33 cellular contexts compared by ENCODE assay signal in genomic region chr4:162787120-162787519, GRCh38.
"Had no signal": no experiment of that assay in that cellular context is flagged by ENCODE, and none has a peak within 500 bp of the region (broad histone marks: within the 10 kb centered on the region; RNA-seq: fewer than 3 reads in every experiment).

No MANE protein-coding gene starts in this region.

- H3K36me3 ChIP-seq: adrenal gland, ascending aorta, brain microvascular endothelial cell, breast epithelium, cardiac muscle cell had no signal

- H3K27ac ChIP-seq: adrenal gland, ascending aorta, body of pancreas, brain microvascular endothelial cell, breast epithelium, cardiac muscle cell had no signal

- H3K9me3 ChIP-seq: adrenal gland, ascending aorta, body of pancreas, breast epithelium had no signal

- H3K27me3 ChIP-seq: adrenal gland, ascending aorta, body of pancreas, brain microvascular endothelial cell, breast epithelium, cardiac muscle cell had no signal

- DNase-seq: activated effector memory CD4-positive, alpha-beta T cell treated with anti-CD3 and anti-CD28 coated beads, Interleukin-2, amount 50 U/mL, for 16 hours; activated effector memory CD4-positive, alpha-beta T cell treated with Interleukin-2 at 50 U/mL for 16 hours; activated gamma-delta T cell; activated gamma-delta T cell treated with Interleukin-2 at 50 U/mL for 16 hours; activated naive CD4-positive, alpha-beta T cell; activated naive CD4-positive, alpha-beta T cell treated with anti-CD3 and anti-CD28 coated beads for 36 hours; activated naive CD4-positive, alpha-beta T cell treated with anti-CD3 and anti-CD28 coated beads, Interleukin-2, amount 10 ng/mL, durations not matched to agents 7 days and 5 days; activated naive CD4-positive, alpha-beta T cell treated with anti-CD3 and anti-CD28 coated beads, Interleukin-2, amount 50 U/mL, for 16 hours; activated naive CD4-positive, alpha-beta T cell treated with Interleukin-2 at 50 U/mL for 16 hours; activated naive CD8-positive, alpha-beta T cell treated with anti-CD3 and anti-CD28 coated beads for 36 hours; activated naive CD8-positive, alpha-beta T cell treated with anti-CD3 and anti-CD28 coated beads, Interleukin-2, amount 10 ng/mL, durations not matched to agents 7 days and 5 days; activated naive CD8-positive, alpha-beta T cell treated with anti-CD3 and anti-CD28 coated beads, Interleukin-2, amount 50 U/mL, for 24 hours; activated T-cell treated with anti-CD3 and anti-CD28 coated beads, Interleukin-2, amount 50 U/mL, for 24 hours; activated T-cell treated with anti-CD3 and anti-CD28 coated beads, Interleukin-2, amount 50 U/mL, for 4 hours; activated T-cell treated with anti-CD3 and anti-CD28 coated beads, Interleukin-2, amount 50 U/mL, for 48 hours; activated T-cell treated with anti-CD3 and anti-CD28 coated beads, Interleukin-2, amount 50 U/mL, for 72 hours; adrenal gland; amniotic stem cell; amygdala; anterior cingulate cortex; aorta; body of pancreas; brain microvascular endothelial cell; caudate nucleus; central memory CD4-positive, alpha-beta T cell; cerebellar nuclear complex had no signal

- H3K4me3 ChIP-seq: adrenal gland, ascending aorta, body of pancreas, breast epithelium, cardiac muscle cell had no signal

- FAIRE-seq: astrocyte, bronchial epithelial cell had no signal

- ATAC-seq: activated naive CD4-positive, alpha-beta T cell treated with anti-CD3 and anti-CD28 coated beads, Interleukin-2, amount 50 U/mL, for 72 hours; activated naive CD8-positive, alpha-beta T cell treated with anti-CD3 and anti-CD28 coated beads, Interleukin-2, amount 50 U/mL, for 24 hours; activated T-cell treated with anti-CD3 and anti-CD28 coated beads, Interleukin-2, amount 50 U/mL, for 4 hours; activated T-cell treated with anti-CD3 and anti-CD28 coated beads, Interleukin-2, amount 50 U/mL, for 72 hours; activated T-helper 17 cell treated with anti-CD3 and anti-CD28 coated beads, Interleukin-2, amount 50 U/mL, for 72 hours; body of pancreas had no signal

- H3K4me1 ChIP-seq: adrenal gland, ascending aorta, body of pancreas, breast epithelium had no signal
